ENCODE assay signal across 8 cellular contexts in the genomic region with DNA sequence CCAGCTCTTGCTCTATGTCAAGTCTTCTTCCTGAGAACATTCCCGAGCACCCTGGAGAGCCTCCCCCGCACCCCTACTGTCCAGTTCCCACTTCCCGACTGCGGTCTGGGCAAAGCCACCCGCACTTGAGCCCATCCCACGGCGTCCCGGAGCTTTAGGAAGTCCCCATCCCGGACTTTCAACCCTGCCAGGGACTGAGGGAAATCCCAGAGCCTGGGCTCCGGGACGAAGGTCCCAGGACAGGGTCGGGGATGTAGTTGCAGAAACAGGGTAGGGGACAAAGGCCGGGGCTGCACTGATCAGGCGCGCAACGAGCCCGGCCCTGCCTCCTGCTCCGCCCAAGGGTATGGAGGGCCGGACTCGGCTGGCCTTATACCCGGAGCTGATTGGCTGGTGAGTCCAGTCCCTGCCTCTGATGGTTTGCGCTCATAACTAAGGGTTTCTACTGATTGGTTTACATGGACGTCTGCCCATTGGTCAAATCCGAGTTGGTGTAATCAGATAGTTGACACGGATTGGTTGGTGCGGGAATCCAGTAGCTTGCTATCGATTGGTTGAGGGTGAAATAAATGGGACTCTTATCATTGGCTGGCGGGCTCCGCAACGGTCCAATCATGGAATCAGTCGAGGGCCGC.
DNase-seq lines count a peak whose midpoint lies in the region; ATAC-seq lines count a peak whose summit lies in the region.

No MANE protein-coding gene starts in this region.

- ATAC-seq in GM19328 (IDR thresholded peaks at IDR 0.05; ENCODE audit: unreplicated experiment) (peak; percentile 89), HG03469 (IDR thresholded peaks at IDR 0.05; ENCODE audit: unreplicated experiment) (peak; percentile 70)

- peaks cover 0 to 20% (median 0%) of the 10 kb centered on the region in 11 experiments; a peak in 5 of 22 replicates for H4K20me1 ChIP-seq in BLaER1 treated with 17β-estradiol and CSF1 and Interleukin-3, amounts not matched to agents 10 nM and 100 nM

- H3K9ac ChIP-seq in BLaER1 treated with 17β-estradiol and CSF1 and Interleukin-3, amounts not matched to agents 10 nM and 100 nM = peak overlapping the region; percentile 72 to 89 (median 84)

- peaks cover 30 to 45% (median 33%) of the 10 kb centered on the region in 10 experiments for H3K4me1 ChIP-seq in BLaER1 treated with 17β-estradiol and CSF1 and Interleukin-3, amounts not matched to agents 10 nM and 100 nM

- DNase-seq in NCI-H526 (lab: John Stamatoyannopoulos, UW) (peak; percentile 97 to 98), dedifferentiated amniotic fluid mesenchymal stem cell (ENCODE audit: extremely low spot score) (peak; percentile 100), left kidney (ENCODE audit: low read depth, low spot score) (peak; percentile 100)
- peak; percentile 88 for DNase-seq in activated CD4-positive, alpha-beta T cell treated with anti-CD3 and anti-CD28 coated beads, Interleukin-2, amount 50 U/mL, for 1 hour
- peak; percentile 96 for DNase-seq in stimulated activated CD4-positive, alpha-beta T cell treated with anti-CD3 and anti-CD28 coated beads, Interleukin-1b, Interleukin-23, amount 100 ng/mL, for 48 hours

- peak overlapping the region; percentile 61 to 82 (median 70) for H3K4me3 ChIP-seq in BLaER1 treated with 17β-estradiol and CSF1 and Interleukin-3, amounts not matched to agents 10 nM and 100 nM

- H3K36me3 ChIP-seq in BLaER1 treated with 17β-estradiol and CSF1 and Interleukin-3, amounts not matched to agents 10 nM and 100 nM = peaks cover 12 to 21% (median 16%) of the 10 kb centered on the region in 11 experiments

- no peaks in the 10 kb centered on the region for H3K9me3 ChIP-seq in BLaER1 treated with 17β-estradiol and CSF1 and Interleukin-3, amounts not matched to agents 10 nM and 100 nM (replicated peaks in 1 of 11)

- peak overlapping the region; percentile 80 to 100 (median 96) for H3K4me2 ChIP-seq in BLaER1 treated with 17β-estradiol and CSF1 and Interleukin-3, amounts not matched to agents 10 nM and 100 nM

- peak overlapping the region; percentile 25 to 89 (median 84); a peak in 20 of 22 replicates for H3K27ac ChIP-seq in BLaER1 treated with 17β-estradiol and CSF1 and Interleukin-3, amounts not matched to agents 10 nM and 100 nM

- no peaks in the 10 kb centered on the region for H3K27me3 ChIP-seq in BLaER1 treated with 17β-estradiol and CSF1 and Interleukin-3, amounts not matched to agents 10 nM and 100 nM

Comparison
In these comparisons a context has a peak if more than half of its experiments do, and no peak if none do; other contexts are left out.
1. Peak in every context shown above with its lines: DNase-seq, ATAC-seq, H3K4me3 ChIP-seq and H3K27ac ChIP-seq.